Comparison of ENCODE assay signal across 1 cellular context in the genomic region with DNA sequence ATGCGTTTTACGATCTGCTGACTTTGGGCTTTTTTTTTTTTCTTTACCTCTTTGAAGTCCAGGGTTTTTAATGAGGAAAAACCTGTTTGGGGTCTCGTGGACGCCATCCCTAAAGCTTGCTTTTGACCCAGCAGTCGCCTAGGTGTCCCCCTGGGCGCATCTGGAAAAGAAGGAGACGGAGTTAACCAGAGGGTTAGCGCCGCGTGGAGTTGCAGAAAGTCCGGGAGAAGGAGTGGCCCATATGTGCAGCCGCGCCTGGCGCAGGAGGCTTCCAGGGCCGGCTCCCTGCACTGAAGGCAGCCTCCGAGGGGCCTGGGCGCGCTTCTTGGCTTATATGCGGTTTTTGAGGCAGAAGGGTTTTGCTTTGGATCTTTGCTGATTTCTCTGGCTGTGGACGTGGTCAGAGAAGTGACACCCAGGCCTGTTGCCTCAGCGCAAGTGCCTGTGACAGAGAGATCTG.
A peak's percentile ranks its signal among the peaks of the same experiment; 100 is the strongest.
TF ChIP-seq lines count a peak whose summit lies in the region.

No MANE protein-coding gene starts in this region.

TF ChIP-seq in K562, 482 proteins besides CTCF, POLR2A, EP300 and RAD21 (continued from another document):
- TF ChIP-seq ZNF668 (CRISPR knock-in tag; IDR thresholded peaks at IDR 0.05) (0 out of 2 replicates have a peak, but pooled peaks have one; percentile 15), MIER1 (IDR thresholded peaks at IDR 0.05; ENCODE audit: low read depth) (0 out of 2 replicates have a peak, but pooled peaks have one; percentile 37), RB1 (IDR thresholded peaks at IDR 0.05; ENCODE audit: low read depth) (no peak), RUNX1 (IDR thresholded peaks at IDR 0.05; ENCODE audit: low read depth) (no peak), PHF21A (IDR thresholded peaks at IDR 0.05; ENCODE audit: borderline replicate concordance, low read depth) (no peak), MYC (IDR thresholded peaks at IDR 0.05; ENCODE audit: low read depth, low read length) (no peak), MYC (CRISPR knock-in tag; IDR thresholded peaks at IDR 0.05; ENCODE audit: borderline replicate concordance, low read depth) (0 out of 2 replicates have a peak, but pooled peaks have one; percentile 46), CBFB (CRISPR knock-in tag; IDR thresholded peaks at IDR 0.05) (no peak), ZNF395 (CRISPR knock-in tag; IDR thresholded peaks at IDR 0.05) (0 out of 2 replicates have a peak, but pooled peaks have one; percentile 36), CCAR2 (IDR thresholded peaks at IDR 0.05; ENCODE audit: low read depth, low read length) (no peak), PCBP1 (IDR thresholded peaks at IDR 0.05; ENCODE audit: low read depth, low read length, poor library complexity, severe bottlenecking) (no peak), SP1 (CRISPR knock-in tag; IDR thresholded peaks at IDR 0.05) (0 out of 2 replicates have a peak, but pooled peaks have one; percentile 11), SRSF1 (IDR thresholded peaks at IDR 0.05; ENCODE audit: low read depth, low read length) (0 out of 2 replicates have a peak, but pooled peaks have one; percentile 8), ZBTB33 (CRISPR knock-in tag; IDR thresholded peaks at IDR 0.05) (no peak), ZC3H11A (IDR thresholded peaks at IDR 0.05; ENCODE audit: low read depth, low read length) (no peak), TCF15 (CRISPR knock-in tag; IDR thresholded peaks at IDR 0.05) (no peak), MTF1 (CRISPR knock-in tag; IDR thresholded peaks at IDR 0.05; ENCODE audit: borderline replicate concordance) (no peak), HLTF (IDR thresholded peaks at IDR 0.05) (no peak), SMARCE1 (IDR thresholded peaks at IDR 0.05) (peak; percentile 49; the same call in 1 of the 2 replicates), CSDE1 (IDR thresholded peaks at IDR 0.05) (no peak), HNRNPLL (IDR thresholded peaks at IDR 0.05; ENCODE audit: low read depth, low read length, poor library complexity, severe bottlenecking) (peak; percentile 3), TAF7 (tag; IDR thresholded peaks at IDR 0.05) (no peak), C11orf30 (IDR thresholded peaks at IDR 0.05; ENCODE audit: low read depth) (peak; percentile 59; the same call in 1 of the 2 replicates), SIN3A (IDR thresholded peaks at IDR 0.05; ENCODE audit: borderline replicate concordance in 2 of 2, control insufficient read depth in 1 of 2, low read depth in 2 of 2, low read length in 2 of 2) (peak in 1 of 2 experiments; percentile 57; a peak in 1 of 4 replicates), FIP1L1 (IDR thresholded peaks at IDR 0.05; ENCODE audit: low read depth, low read length, poor library complexity, severe bottlenecking) (no peak), CBX8 (IDR thresholded peaks at IDR 0.05; ENCODE audit: borderline replicate concordance, extremely low read depth, low read depth, low read length, poor library complexity, severe bottlenecking) (no peak), KLF1 (tag; IDR thresholded peaks at IDR 0.05) (no peak), BRD9 (IDR thresholded peaks at IDR 0.05; ENCODE audit: low read depth, partially characterized antibody) (no peak), FOXM1 (IDR thresholded peaks at IDR 0.05; ENCODE audit: low read depth) (no peak), FOXM1 (CRISPR knock-in tag; IDR thresholded peaks at IDR 0.05; ENCODE audit: low read depth) (no peak), NR2C2 (CRISPR knock-in tag; IDR thresholded peaks at IDR 0.05) (0 out of 2 replicates have a peak, but pooled peaks have one; percentile 16), NR2C2 (tag; IDR thresholded peaks at IDR 0.05) (no peak), DPF2 (IDR thresholded peaks at IDR 0.05) (peak; percentile 11; the same call in 1 of the 2 replicates), ZNF316 (IDR thresholded peaks at IDR 0.05) (peak; percentile 91)
- TF ChIP-seq, protein P1, sequence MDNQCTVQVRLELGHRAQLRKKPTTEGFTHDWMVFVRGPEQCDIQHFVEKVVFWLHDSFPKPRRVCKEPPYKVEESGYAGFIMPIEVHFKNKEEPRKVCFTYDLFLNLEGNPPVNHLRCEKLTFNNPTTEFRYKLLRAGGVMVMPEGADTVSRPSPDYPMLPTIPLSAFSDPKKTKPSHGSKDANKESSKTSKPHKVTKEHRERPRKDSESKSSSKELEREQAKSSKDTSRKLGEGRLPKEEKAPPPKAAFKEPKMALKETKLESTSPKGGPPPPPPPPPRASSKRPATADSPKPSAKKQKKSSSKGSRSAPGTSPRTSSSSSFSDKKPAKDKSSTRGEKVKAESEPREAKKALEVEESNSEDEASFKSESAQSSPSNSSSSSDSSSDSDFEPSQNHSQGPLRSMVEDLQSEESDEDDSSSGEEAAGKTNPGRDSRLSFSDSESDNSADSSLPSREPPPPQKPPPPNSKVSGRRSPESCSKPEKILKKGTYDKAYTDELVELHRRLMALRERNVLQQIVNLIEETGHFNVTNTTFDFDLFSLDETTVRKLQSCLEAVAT (IDR thresholded peaks at IDR 0.05), result 0 out of 4 replicates have a peak, but pooled peaks of 1 of the 2 experiments have one; percentile 12
- TF ChIP-seq, protein P2, sequence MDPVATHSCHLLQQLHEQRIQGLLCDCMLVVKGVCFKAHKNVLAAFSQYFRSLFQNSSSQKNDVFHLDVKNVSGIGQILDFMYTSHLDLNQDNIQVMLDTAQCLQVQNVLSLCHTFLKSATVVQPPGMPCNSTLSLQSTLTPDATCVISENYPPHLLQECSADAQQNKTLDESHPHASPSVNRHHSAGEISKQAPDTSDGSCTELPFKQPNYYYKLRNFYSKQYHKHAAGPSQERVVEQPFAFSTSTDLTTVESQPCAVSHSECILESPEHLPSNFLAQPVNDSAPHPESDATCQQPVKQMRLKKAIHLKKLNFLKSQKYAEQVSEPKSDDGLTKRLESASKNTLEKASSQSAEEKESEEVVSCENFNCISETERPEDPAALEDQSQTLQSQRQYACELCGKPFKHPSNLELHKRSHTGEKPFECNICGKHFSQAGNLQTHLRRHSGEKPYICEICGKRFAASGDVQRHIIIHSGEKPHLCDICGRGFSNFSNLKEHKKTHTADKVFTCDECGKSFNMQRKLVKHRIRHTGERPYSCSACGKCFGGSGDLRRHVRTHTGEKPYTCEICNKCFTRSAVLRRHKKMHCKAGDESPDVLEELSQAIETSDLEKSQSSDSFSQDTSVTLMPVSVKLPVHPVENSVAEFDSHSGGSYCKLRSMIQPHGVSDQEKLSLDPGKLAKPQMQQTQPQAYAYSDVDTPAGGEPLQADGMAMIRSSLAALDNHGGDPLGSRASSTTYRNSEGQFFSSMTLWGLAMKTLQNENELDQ (CRISPR knock-in tag; IDR thresholded peaks at IDR 0.05; ENCODE audit: borderline replicate concordance), result no peak
- TF ChIP-seq, protein P3, sequence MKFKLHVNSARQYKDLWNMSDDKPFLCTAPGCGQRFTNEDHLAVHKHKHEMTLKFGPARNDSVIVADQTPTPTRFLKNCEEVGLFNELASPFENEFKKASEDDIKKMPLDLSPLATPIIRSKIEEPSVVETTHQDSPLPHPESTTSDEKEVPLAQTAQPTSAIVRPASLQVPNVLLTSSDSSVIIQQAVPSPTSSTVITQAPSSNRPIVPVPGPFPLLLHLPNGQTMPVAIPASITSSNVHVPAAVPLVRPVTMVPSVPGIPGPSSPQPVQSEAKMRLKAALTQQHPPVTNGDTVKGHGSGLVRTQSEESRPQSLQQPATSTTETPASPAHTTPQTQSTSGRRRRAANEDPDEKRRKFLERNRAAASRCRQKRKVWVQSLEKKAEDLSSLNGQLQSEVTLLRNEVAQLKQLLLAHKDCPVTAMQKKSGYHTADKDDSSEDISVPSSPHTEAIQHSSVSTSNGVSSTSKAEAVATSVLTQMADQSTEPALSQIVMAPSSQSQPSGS (CRISPR knock-in tag; IDR thresholded peaks at IDR 0.05), result no peak
- TF ChIP-seq, protein P4, sequence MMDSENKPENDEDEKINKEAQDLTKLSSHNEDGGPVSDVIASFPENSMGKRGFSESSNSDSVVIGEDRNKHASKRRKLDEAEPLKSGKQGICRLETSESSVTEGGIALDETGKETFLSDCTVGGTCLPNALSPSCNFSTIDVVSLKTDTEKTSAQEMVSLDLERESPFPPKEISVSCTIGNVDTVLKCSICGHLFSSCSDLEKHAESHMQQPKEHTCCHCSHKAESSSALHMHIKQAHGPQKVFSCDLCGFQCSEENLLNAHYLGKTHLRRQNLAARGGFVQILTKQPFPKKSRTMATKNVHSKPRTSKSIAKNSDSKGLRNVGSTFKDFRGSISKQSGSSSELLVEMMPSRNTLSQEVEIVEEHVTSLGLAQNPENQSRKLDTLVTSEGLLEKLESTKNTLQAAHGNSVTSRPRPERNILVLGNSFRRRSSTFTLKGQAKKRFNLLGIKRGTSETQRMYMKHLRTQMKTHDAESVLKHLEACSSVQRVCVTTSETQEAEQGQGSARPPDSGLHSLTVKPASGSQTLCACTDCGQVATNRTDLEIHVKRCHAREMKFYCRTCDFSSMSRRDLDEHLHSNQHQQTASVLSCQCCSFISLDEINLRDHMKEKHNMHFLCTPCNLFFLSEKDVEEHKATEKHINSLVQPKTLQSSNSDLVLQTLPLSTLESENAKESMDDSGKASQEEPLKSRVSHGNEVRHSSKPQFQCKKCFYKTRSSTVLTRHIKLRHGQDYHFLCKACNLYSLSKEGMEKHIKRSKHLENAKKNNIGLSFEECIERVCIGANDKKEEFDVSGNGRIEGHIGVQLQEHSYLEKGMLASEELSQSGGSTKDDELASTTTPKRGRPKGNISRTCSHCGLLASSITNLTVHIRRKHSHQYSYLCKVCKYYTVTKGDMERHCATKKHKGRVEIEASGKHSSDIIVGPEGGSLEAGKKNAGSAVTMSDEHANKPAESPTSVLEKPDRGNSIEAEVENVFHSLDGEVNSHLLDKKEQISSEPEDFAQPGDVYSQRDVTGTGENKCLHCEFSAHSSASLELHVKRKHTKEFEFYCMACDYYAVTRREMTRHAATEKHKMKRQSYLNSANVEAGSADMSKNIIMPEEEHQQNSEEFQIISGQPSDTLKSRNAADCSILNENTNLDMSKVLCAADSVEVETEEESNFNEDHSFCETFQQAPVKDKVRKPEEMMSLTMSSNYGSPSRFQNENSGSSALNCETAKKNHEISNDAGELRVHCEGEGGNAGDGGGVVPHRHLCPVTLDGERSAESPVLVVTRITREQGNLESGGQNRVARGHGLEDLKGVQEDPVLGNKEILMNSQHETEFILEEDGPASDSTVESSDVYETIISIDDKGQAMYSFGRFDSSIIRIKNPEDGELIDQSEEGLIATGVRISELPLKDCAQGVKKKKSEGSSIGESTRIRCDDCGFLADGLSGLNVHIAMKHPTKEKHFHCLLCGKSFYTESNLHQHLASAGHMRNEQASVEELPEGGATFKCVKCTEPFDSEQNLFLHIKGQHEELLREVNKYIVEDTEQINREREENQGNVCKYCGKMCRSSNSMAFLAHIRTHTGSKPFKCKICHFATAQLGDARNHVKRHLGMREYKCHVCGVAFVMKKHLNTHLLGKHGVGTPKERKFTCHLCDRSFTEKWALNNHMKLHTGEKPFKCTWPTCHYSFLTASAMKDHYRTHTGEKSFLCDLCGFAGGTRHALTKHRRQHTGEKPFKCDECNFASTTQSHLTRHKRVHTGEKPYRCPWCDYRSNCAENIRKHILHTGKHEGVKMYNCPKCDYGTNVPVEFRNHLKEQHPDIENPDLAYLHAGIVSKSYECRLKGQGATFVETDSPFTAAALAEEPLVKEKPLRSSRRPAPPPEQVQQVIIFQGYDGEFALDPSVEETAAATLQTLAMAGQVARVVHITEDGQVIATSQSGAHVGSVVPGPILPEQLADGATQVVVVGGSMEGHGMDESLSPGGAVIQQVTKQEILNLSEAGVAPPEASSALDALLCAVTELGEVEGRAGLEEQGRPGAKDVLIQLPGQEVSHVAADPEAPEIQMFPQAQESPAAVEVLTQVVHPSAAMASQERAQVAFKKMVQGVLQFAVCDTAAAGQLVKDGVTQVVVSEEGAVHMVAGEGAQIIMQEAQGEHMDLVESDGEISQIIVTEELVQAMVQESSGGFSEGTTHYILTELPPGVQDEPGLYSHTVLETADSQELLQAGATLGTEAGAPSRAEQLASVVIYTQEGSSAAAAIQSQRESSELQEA (IDR thresholded peaks at IDR 0.05; ENCODE audit: low read depth), result no peak
- TF ChIP-seq, protein P5, sequence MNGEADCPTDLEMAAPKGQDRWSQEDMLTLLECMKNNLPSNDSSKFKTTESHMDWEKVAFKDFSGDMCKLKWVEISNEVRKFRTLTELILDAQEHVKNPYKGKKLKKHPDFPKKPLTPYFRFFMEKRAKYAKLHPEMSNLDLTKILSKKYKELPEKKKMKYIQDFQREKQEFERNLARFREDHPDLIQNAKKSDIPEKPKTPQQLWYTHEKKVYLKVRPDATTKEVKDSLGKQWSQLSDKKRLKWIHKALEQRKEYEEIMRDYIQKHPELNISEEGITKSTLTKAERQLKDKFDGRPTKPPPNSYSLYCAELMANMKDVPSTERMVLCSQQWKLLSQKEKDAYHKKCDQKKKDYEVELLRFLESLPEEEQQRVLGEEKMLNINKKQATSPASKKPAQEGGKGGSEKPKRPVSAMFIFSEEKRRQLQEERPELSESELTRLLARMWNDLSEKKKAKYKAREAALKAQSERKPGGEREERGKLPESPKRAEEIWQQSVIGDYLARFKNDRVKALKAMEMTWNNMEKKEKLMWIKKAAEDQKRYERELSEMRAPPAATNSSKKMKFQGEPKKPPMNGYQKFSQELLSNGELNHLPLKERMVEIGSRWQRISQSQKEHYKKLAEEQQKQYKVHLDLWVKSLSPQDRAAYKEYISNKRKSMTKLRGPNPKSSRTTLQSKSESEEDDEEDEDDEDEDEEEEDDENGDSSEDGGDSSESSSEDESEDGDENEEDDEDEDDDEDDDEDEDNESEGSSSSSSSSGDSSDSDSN (IDR thresholded peaks at IDR 0.05; ENCODE audit: borderline replicate concordance in 1 of 2, low read depth in 2 of 2, low read length in 2 of 2), result peak; percentile 28 to 56; a peak in 1 of 4 replicates
